In the genomic region with DNA sequence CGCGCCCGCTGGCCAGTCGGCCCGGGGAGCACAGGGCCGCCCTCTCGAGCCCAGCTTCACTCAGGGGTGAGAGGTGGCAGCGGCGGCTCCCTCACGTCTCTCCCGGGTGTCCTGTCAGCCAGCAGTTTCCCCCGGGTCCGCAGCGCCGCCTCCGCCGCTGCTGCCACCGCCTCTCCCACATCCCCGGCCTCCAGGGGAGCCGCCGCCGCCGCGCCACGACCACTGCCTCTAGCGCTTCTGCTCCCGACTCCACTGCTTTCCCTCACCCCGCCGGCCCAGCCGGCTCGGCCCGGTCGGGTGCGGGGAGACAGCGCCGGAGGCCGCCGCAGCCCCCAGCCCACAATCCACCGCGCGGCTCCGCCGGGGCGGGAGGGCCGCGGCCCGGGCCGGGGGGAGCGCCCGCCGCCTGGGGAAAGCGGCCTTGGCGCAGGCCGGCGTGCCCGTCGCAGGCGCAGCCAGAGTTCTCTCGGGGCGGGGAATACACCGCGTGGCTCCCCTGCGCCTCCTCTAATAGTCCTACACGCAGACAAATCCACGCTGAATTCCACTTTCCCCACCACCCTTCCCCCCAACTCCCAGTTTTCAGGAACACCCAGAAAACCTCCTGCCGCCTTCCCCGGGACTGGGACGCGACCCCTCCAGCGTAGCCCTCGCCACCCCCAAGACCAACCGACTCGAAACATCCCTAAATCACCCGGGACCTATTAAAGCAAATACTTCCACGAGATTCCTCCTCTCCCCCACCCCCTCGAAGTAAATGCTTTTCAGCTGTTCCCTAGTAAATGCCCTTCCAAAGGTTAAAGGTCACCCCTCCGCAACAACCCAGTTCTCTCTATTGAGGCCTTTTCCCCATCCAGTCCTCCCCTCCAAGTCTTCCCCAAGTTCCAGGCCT, we compare ENCODE assay signal across 1 cellular context.
TF ChIP-seq lines count a peak whose summit lies in the region.

A gene with protein sequence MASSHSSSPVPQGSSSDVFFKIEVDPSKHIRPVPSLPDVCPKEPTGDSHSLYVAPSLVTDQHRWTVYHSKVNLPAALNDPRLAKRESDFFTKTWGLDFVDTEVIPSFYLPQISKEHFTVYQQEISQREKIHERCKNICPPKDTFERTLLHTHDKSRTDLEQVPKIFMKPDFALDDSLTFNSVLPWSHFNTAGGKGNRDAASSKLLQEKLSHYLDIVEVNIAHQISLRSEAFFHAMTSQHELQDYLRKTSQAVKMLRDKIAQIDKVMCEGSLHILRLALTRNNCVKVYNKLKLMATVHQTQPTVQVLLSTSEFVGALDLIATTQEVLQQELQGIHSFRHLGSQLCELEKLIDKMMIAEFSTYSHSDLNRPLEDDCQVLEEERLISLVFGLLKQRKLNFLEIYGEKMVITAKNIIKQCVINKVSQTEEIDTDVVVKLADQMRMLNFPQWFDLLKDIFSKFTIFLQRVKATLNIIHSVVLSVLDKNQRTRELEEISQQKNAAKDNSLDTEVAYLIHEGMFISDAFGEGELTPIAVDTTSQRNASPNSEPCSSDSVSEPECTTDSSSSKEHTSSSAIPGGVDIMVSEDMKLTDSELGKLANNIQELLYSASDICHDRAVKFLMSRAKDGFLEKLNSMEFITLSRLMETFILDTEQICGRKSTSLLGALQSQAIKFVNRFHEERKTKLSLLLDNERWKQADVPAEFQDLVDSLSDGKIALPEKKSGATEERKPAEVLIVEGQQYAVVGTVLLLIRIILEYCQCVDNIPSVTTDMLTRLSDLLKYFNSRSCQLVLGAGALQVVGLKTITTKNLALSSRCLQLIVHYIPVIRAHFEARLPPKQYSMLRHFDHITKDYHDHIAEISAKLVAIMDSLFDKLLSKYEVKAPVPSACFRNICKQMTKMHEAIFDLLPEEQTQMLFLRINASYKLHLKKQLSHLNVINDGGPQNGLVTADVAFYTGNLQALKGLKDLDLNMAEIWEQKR (minus strand): TSS at position 346 of the 892 bp plus-strand sequence. CDS start 35,429 bp downstream, outside the sequence.

TF ChIP-seq in GM12878, 131 proteins besides CTCF, POLR2A, EP300 and RAD21 (continues in another document):
- TF ChIP-seq RELA (IDR thresholded peaks at IDR 0.05; ENCODE audit: borderline replicate concordance, partially characterized antibody) (no peak), CUX1 (IDR thresholded peaks at IDR 0.05; ENCODE audit: insufficient replicate concordance, low read depth, low read length) (no peak), NR2C2 (IDR thresholded peaks at IDR 0.05; ENCODE audit: borderline replicate concordance, control insufficient read depth, insufficient read length, low read depth) (peak; percentile 69), NRF1 (conservative IDR thresholded peaks at IDR 0.05; ENCODE audit: low read depth, low read length) (no peak), BHLHE40 (IDR thresholded peaks at IDR 0.05; ENCODE audit: borderline replicate concordance in 1 of 2, low read depth in 2 of 2, low read length in 1 of 2) (peak in 1 of 2 experiments; percentile 59; a peak in 2 of 4 replicates), SP1 (IDR thresholded peaks at IDR 0.05; ENCODE audit: low read depth, low read length) (no peak), RCOR1 (conservative IDR thresholded peaks at IDR 0.05; ENCODE audit: low read depth, low read length) (no peak), HDGF (IDR thresholded peaks at IDR 0.05) (peak; percentile 62; the same call in 1 of the 2 replicates), SIN3A (IDR thresholded peaks at IDR 0.05; ENCODE audit: low read depth, low read length) (no peak), MYB (IDR thresholded peaks at IDR 0.05; ENCODE audit: borderline replicate concordance, low read depth, low read length) (no peak), BMI1 (IDR thresholded peaks at IDR 0.05; ENCODE audit: borderline replicate concordance) (no peak), CBX5 (IDR thresholded peaks at IDR 0.05; ENCODE audit: low read depth) (no peak), MYC (IDR thresholded peaks at IDR 0.05; ENCODE audit: insufficient read depth, insufficient read length, insufficient replicate concordance, low read length, severe bottlenecking) (peak; percentile 18), TAF1 (IDR thresholded peaks at IDR 0.05; ENCODE audit: borderline replicate concordance, low read depth, low read length) (peak; percentile 51; the same call in 1 of the 2 replicates), TCF12 (IDR thresholded peaks at IDR 0.05; ENCODE audit: low read depth, low read length) (0 out of 2 replicates have a peak, but pooled peaks have one; percentile 21), DPF2 (IDR thresholded peaks at IDR 0.05) (0 out of 2 replicates have a peak, but pooled peaks have one; percentile 62), YY1 (IDR thresholded peaks at IDR 0.05; ENCODE audit: low read depth, low read length) (no peak), LARP7 (IDR thresholded peaks at IDR 0.05) (peak; percentile 82; the same call in 1 of the 2 replicates), IKZF1 (conservative IDR thresholded peaks at IDR 0.05) (peak; percentile 85), TBL1XR1 (IDR thresholded peaks at IDR 0.05; ENCODE audit: low read depth, low read length) (no peak), SREBF2 (IDR thresholded peaks at IDR 0.05; ENCODE audit: low read length) (no peak), FOXK2 (IDR thresholded peaks at IDR 0.05) (no peak), SREBF1 (IDR thresholded peaks at IDR 0.05; ENCODE audit: low read length) (no peak), ZNF384 (IDR thresholded peaks at IDR 0.05; ENCODE audit: borderline replicate concordance, low read depth, low read length) (no peak), RUNX3 (IDR thresholded peaks at IDR 0.05; ENCODE audit: low read length) (0 out of 2 replicates have a peak, but pooled peaks have one; percentile 5), CHD4 (IDR thresholded peaks at IDR 0.05) (no peak), MTA2 (IDR thresholded peaks at IDR 0.05; ENCODE audit: low read depth) (peak; percentile 72; the same call in 1 of the 2 replicates), POU2F2 (IDR thresholded peaks at IDR 0.05; ENCODE audit: borderline replicate concordance, low read depth, low read length) (peak; percentile 29; the same call in 2 of the 3 replicates), NKRF (conservative IDR thresholded peaks at IDR 0.05) (no peak; the same call in 1 of the 2 replicates), TCF3 (IDR thresholded peaks at IDR 0.05; ENCODE audit: borderline replicate concordance, insufficient read depth, low read depth, low read length) (0 out of 2 replicates have a peak, but pooled peaks have one; percentile 29), ZNF207 (IDR thresholded peaks at IDR 0.05; ENCODE audit: borderline replicate concordance) (no peak), NBN (IDR thresholded peaks at IDR 0.05) (peak; percentile 26; the same call in 1 of the 2 replicates), KDM1A (IDR thresholded peaks at IDR 0.05; ENCODE audit: borderline replicate concordance) (no peak), ASH2L (IDR thresholded peaks at IDR 0.05; ENCODE audit: borderline replicate concordance, low read depth) (no peak), ATF7 (IDR thresholded peaks at IDR 0.05; ENCODE audit: low read depth) (no peak), CREB1 (IDR thresholded peaks at IDR 0.05; ENCODE audit: low read depth) (no peak), IKZF2 (IDR thresholded peaks at IDR 0.05) (peak; percentile 52 to 74; a peak in 2 of 4 replicates), HDAC6 (IDR thresholded peaks at IDR 0.05; ENCODE audit: unreplicated experiment) (no peak), NFXL1 (IDR thresholded peaks at IDR 0.05; ENCODE audit: borderline replicate concordance) (0 out of 2 replicates have a peak, but pooled peaks have one; percentile 34), STAT1 (conservative IDR thresholded peaks at IDR 0.05) (no peak), NR2F1 (conservative IDR thresholded peaks at IDR 0.05) (peak; percentile 91)
- TF ChIP-seq, protein P1, sequence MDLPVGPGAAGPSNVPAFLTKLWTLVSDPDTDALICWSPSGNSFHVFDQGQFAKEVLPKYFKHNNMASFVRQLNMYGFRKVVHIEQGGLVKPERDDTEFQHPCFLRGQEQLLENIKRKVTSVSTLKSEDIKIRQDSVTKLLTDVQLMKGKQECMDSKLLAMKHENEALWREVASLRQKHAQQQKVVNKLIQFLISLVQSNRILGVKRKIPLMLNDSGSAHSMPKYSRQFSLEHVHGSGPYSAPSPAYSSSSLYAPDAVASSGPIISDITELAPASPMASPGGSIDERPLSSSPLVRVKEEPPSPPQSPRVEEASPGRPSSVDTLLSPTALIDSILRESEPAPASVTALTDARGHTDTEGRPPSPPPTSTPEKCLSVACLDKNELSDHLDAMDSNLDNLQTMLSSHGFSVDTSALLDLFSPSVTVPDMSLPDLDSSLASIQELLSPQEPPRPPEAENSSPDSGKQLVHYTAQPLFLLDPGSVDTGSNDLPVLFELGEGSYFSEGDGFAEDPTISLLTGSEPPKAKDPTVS (IDR thresholded peaks at IDR 0.05; ENCODE audit: low read depth, low read length), result no peak
- TF ChIP-seq, protein P2, sequence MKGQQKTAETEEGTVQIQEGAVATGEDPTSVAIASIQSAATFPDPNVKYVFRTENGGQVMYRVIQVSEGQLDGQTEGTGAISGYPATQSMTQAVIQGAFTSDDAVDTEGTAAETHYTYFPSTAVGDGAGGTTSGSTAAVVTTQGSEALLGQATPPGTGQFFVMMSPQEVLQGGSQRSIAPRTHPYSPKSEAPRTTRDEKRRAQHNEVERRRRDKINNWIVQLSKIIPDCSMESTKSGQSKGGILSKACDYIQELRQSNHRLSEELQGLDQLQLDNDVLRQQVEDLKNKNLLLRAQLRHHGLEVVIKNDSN (IDR thresholded peaks at IDR 0.05; ENCODE audit: borderline replicate concordance, extremely low read length, insufficient read depth, low read depth, low read length), result no peak
- TF ChIP-seq, protein P3, sequence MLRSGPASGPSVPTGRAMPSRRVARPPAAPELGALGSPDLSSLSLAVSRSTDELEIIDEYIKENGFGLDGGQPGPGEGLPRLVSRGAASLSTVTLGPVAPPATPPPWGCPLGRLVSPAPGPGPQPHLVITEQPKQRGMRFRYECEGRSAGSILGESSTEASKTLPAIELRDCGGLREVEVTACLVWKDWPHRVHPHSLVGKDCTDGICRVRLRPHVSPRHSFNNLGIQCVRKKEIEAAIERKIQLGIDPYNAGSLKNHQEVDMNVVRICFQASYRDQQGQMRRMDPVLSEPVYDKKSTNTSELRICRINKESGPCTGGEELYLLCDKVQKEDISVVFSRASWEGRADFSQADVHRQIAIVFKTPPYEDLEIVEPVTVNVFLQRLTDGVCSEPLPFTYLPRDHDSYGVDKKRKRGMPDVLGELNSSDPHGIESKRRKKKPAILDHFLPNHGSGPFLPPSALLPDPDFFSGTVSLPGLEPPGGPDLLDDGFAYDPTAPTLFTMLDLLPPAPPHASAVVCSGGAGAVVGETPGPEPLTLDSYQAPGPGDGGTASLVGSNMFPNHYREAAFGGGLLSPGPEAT (IDR thresholded peaks at IDR 0.05; ENCODE audit: low read depth), result peak; percentile 57; the same call in 1 of the 2 replicates
